Comparison of ENCODE assay signal across 24 cellular contexts in genomic region chr9:118091676-118092490, GRCh38.
"Had no signal": no experiment of that assay in that cellular context is flagged by ENCODE, and none has a peak within 500 bp of the region (broad histone marks: within the 10 kb centered on the region; RNA-seq: fewer than 3 reads in every experiment).

No MANE protein-coding gene starts in this region.

- H3K4me2 ChIP-seq: neural progenitor cell had no signal

- H3K4me3 Mint-ChIP-seq: activated naive CD8-positive, alpha-beta T cell; activated T-cell treated with anti-CD3 and anti-CD28 coated beads, Interleukin-2, amount 50 U/mL, for 24 hours; activated T-helper 17 cell treated with anti-CD3 and anti-CD28 coated beads, Interleukin-2, amount 50 U/mL, for 72 hours; naive thymus-derived CD4-positive, alpha-beta T cell; neural progenitor cell; T-helper 1 cell treated with Interleukin-12 subunit alpha and Interleukin-12 subunit beta and Interleukin-4 antibody, amounts not matched to agents 30 μg/mL and 1 μg/mL, for 36 hours; WTC11 had no signal

- H3K27me3 ChIP-seq: adrenal gland, neural progenitor cell, right atrium auricular region, tibial artery had no signal

- H3K9ac ChIP-seq: neural progenitor cell had no signal

- H3K27me3 Mint-ChIP-seq: activated naive CD8-positive, alpha-beta T cell; activated T-cell treated with anti-CD3 and anti-CD28 coated beads, Interleukin-2, amount 50 U/mL, for 24 hours; activated T-helper 17 cell treated with anti-CD3 and anti-CD28 coated beads, Interleukin-2, amount 50 U/mL, for 72 hours had no signal

- H3K9me3 Mint-ChIP-seq: activated T-helper 17 cell treated with anti-CD3 and anti-CD28 coated beads, Interleukin-2, amount 50 U/mL, for 72 hours; neural progenitor cell; T-helper 1 cell treated with Interleukin-12 subunit alpha and Interleukin-12 subunit beta and Interleukin-4 antibody, amounts not matched to agents 30 μg/mL and 1 μg/mL, for 36 hours; WTC11 had no signal

- FAIRE-seq: astrocyte, bronchial epithelial cell, endometrium, islet of Langerhans had no signal

- DNase-seq: activated CD8-positive, alpha-beta memory T cell treated with anti-CD3 and anti-CD28 coated beads, Interleukin-2, amount 50 U/mL, for 4 hours; activated naive CD4-positive, alpha-beta T cell; activated T-cell treated with anti-CD3 and anti-CD28 coated beads, Interleukin-2, amount 50 U/mL, for 24 hours; adrenal gland; effector CD4-positive, alpha-beta T cell; foreskin fibroblast; glutamatergic neuron; left cardiac atrium; mesenchymal stem cell; naive thymus-derived CD4-positive, alpha-beta T cell; stimulated activated CD4-positive, alpha-beta T cell treated with anti-CD3 and anti-CD28 coated beads, Interleukin-4, amount 100 ng/mL, for 24 hours; stimulated activated naive CD4-positive, alpha-beta T cell treated with Interleukin-2 at 50 U/mL for 16 hours; T1000; tibial artery had no signal

- H3K4me1 Mint-ChIP-seq: activated T-helper 17 cell treated with anti-CD3 and anti-CD28 coated beads, Interleukin-2, amount 50 U/mL, for 72 hours; naive thymus-derived CD4-positive, alpha-beta T cell; neural progenitor cell had no signal

- H3K27ac Mint-ChIP-seq: activated naive CD8-positive, alpha-beta T cell; activated T-cell treated with anti-CD3 and anti-CD28 coated beads, Interleukin-2, amount 50 U/mL, for 24 hours; activated T-helper 17 cell treated with anti-CD3 and anti-CD28 coated beads, Interleukin-2, amount 50 U/mL, for 72 hours; naive thymus-derived CD4-positive, alpha-beta T cell; neural progenitor cell; T-helper 1 cell treated with Interleukin-12 subunit alpha and Interleukin-12 subunit beta and Interleukin-4 antibody, amounts not matched to agents 30 μg/mL and 1 μg/mL, for 36 hours; WTC11 had no signal

- H3K4me1 ChIP-seq: adrenal gland, neural progenitor cell, right atrium auricular region, tibial artery had no signal

- H3K4me3 ChIP-seq: adrenal gland, neural progenitor cell, right atrium auricular region, tibial artery had no signal

- H3K9me3 ChIP-seq: adrenal gland, right atrium auricular region, tibial artery had no signal

- H3K36me3 ChIP-seq: adrenal gland, neural progenitor cell, right atrium auricular region, tibial artery had no signal

- H3K27ac ChIP-seq: adrenal gland, neural progenitor cell, right atrium auricular region, tibial artery had no signal

- H3K36me3 Mint-ChIP-seq: activated naive CD8-positive, alpha-beta T cell; naive thymus-derived CD4-positive, alpha-beta T cell; neural progenitor cell; WTC11 had no signal

- ATAC-seq: activated T-helper 17 cell treated with anti-CD3 and anti-CD28 coated beads, Interleukin-2, amount 50 U/mL, for 72 hours; left cardiac atrium; naive thymus-derived CD4-positive, alpha-beta T cell; WTC11 had no signal

- H2AFZ ChIP-seq: neural progenitor cell had no signal
